In genomic region chr2:207165121-207166038, GRCh38 we compare ENCODE assay signal across 8 cellular contexts. TPM values are rescaled to one million over a fixed set of nuclear protein-coding genes. Genes with fewer than 3 reads are reported as not detected.
A peak's percentile ranks its signal among the peaks of the same experiment; 100 is the strongest.
DNase-seq lines count a peak whose midpoint lies in the region; ATAC-seq and TF ChIP-seq lines count a peak whose summit lies in the region.

TSS of gene KLF7 (minus strand) at chr2:207165948. CDS start at chr2:207165568, 380 bp downstream.

- DNase-seq in AG10803 (ENCODE audit: low read depth) (peak; percentile 60), HAP-1 (ENCODE audit: low spot score in 2 of 2) (peak in 1 of 2 experiments; percentile 52), SK-N-SH (peak; percentile 35), amniotic epithelial cell (ENCODE audit: low read depth) (peak; percentile 42), left cardiac atrium (peak; percentile 58), posterior cingulate gyrus (peak; percentile 25 to 92 (median 57)), aorta (peak; percentile 71 to 83), NCI-H2081 treated with DMSO at 0.1 percent for 48 hours (lab: John Stamatoyannopoulos, UW) (no peak)

- under 1% methylated on average over 36 of the region's 36 CpGs for WGBS in SK-N-SH (ENCODE audit: low lambda C conversion rate)
- 0% methylated on average over 36 of the region's 36 CpGs for WGBS in aorta, 2 donors

- CTCF ChIA-PET in SK-N-SH (lab: Yijun Ruan, JAX), result interaction anchor here (0.5 to 10.4 kb wide), 17 partner anchors 13 to 365 kb away, joined by 3 to 87 read pairs (median 6); no protein-coding TSS in a partner anchor

- peaks cover 28% of the 10 kb centered on the region for H4K20me1 ChIP-seq in SK-N-SH (ENCODE audit: insufficient read depth)

- TF ChIP-seq EP300 in SK-N-SH (IDR thresholded peaks at IDR 0.05; ENCODE audit: borderline replicate concordance in 1 of 2, low read depth in 1 of 2, low read length in 1 of 2), result no peak

- H3K79me2 ChIP-seq in SK-N-SH (ENCODE audit: insufficient read depth), result peaks cover 62% of the 10 kb centered on the region

- H3K36me3 ChIP-seq in HAP-1 (replicated peaks) (no peaks in the 10 kb centered on the region), SK-N-SH (replicated peaks in 1 of 2; ENCODE audit: control insufficient read depth in 1 of 2, insufficient read depth in 2 of 2, low read length in 1 of 2) (peaks cover 0 to 4% of the 10 kb centered on the region in 2 experiments), aorta (ENCODE audit: control insufficient read depth in 1 of 2, insufficient read depth in 2 of 2, low read length in 1 of 2) (no peaks in the 10 kb centered on the region)

- H3K9me3 ChIP-seq in HAP-1, result no peaks in the 10 kb centered on the region
- H3K9me3 ChIP-seq in SK-N-SH, result no peaks in the 10 kb centered on the region
- no peaks in the 10 kb centered on the region for H3K9me3 ChIP-seq in aorta (ENCODE audit: control insufficient read depth, low read length)

- POLR2A ChIA-PET in SK-N-SH (lab: Yijun Ruan, JAX), result interaction anchor here (0.5 to 5.5 kb wide), 56 partner anchors 10 to 458 kb away, joined by 3 to 70 read pairs (median 4); no protein-coding TSS in a partner anchor

- H3K4me1 ChIP-seq in HAP-1 (peaks cover 34% of the 10 kb centered on the region), SK-N-SH (ENCODE audit: control insufficient read depth in 1 of 2, insufficient read depth in 2 of 2, low read depth in 1 of 2, low read length in 1 of 2) (peaks cover 15 to 31% of the 10 kb centered on the region in 2 experiments; a peak in 3 of 4 replicates), aorta (ENCODE audit: control insufficient read depth in 1 of 2, insufficient read depth in 2 of 2, low read length in 2 of 2) (peaks cover 3 to 9% of the 10 kb centered on the region in 2 donors)

- H3F3A ChIP-seq in SK-N-SH (replicated peaks; ENCODE audit: insufficient read depth), result peaks cover 29% of the 10 kb centered on the region

- H3K4me2 ChIP-seq in SK-N-SH, result peak within 1 kb of the TSS; percentile 87

- intact Hi-C loops in left cardiac atrium (cut with DNase I) (loop anchor here (5.0 to 10.0 kb wide), 4 partner anchors 62 to 309 kb away; no protein-coding TSS in a partner anchor), posterior cingulate gyrus (cut with DNase I) (loop anchor here (1.0 to 10.0 kb wide), 5 partner anchors 51 to 307 kb away; no protein-coding TSS in a partner anchor), aorta (cut with DNase I) (loop anchor here (2.0 to 10.0 kb wide), 9 partner anchors 72 to 307 kb away; no protein-coding TSS in a partner anchor)

- peak within 1 kb of the TSS; percentile 98 for H3K9ac ChIP-seq in SK-N-SH

- TF ChIP-seq CTCF in AG10803 (conservative IDR thresholded peaks at IDR 0.05; ENCODE audit: low read length) (no peak), SK-N-SH (IDR thresholded peaks at IDR 0.05) (peak; percentile 7; the same call in 1 of the 2 replicates)

- H3K27ac ChIP-seq in SK-N-SH (ENCODE audit: low read depth in 2 of 2, low read length in 1 of 2) (peak within 1 kb of the TSS; percentile 97 to 99), aorta (ENCODE audit: low read depth in 1 of 2, low read length in 2 of 2) (peak within 1 kb of the TSS; percentile 100)

- ATAC-seq in left cardiac atrium (peak; percentile 8 to 15), aorta (ENCODE audit: low FRiP score) (peak; percentile 51)

- TF ChIP-seq RAD21 in SK-N-SH (IDR thresholded peaks at IDR 0.05; ENCODE audit: low read length), result peak; percentile 10; the same call in 1 of the 2 replicates

- H3K4me3 ChIP-seq in AG10803 (ENCODE audit: low read length), result peak within 1 kb of the TSS; percentile 95
- peak within 1 kb of the TSS; percentile 66 for H3K4me3 ChIP-seq in HAP-1
- H3K4me3 ChIP-seq in SK-N-SH (ENCODE audit: low read depth in 2 of 2, low read length in 1 of 2), result peak within 1 kb of the TSS; percentile 91 to 93
- peak within 1 kb of the TSS; percentile 71 to 79 for H3K4me3 ChIP-seq in aorta (ENCODE audit: low read length in 2 of 2)

- no peaks in the 10 kb centered on the region for H3K9me2 ChIP-seq in SK-N-SH

- H3K27me3 ChIP-seq in HAP-1 (ENCODE audit: low read depth) (no peaks in the 10 kb centered on the region), SK-N-SH (ENCODE audit: insufficient read depth) (no peaks in the 10 kb centered on the region), aorta (ENCODE audit: control insufficient read depth in 1 of 2, insufficient read depth in 2 of 2, low read length in 1 of 2) (no peaks in the 10 kb centered on the region)

- in situ Hi-C loops in HAP-1 (cut with MboI; ENCODE audit: low sequenced_read_pairs), result loop anchor here (10.0 to 25.0 kb wide), 2 partner anchors 181 to 297 kb away; no protein-coding TSS in a partner anchor

- no peak within 1 kb of the TSS for H2AFZ ChIP-seq in SK-N-SH (ENCODE audit: low read depth)

TF ChIP-seq in SK-N-SH, 30 proteins besides CTCF, POLR2A, EP300 and RAD21 (continues in another document):
- no peak for TF ChIP-seq JUND (IDR thresholded peaks at IDR 0.05)
- TF ChIP-seq, protein P1, sequence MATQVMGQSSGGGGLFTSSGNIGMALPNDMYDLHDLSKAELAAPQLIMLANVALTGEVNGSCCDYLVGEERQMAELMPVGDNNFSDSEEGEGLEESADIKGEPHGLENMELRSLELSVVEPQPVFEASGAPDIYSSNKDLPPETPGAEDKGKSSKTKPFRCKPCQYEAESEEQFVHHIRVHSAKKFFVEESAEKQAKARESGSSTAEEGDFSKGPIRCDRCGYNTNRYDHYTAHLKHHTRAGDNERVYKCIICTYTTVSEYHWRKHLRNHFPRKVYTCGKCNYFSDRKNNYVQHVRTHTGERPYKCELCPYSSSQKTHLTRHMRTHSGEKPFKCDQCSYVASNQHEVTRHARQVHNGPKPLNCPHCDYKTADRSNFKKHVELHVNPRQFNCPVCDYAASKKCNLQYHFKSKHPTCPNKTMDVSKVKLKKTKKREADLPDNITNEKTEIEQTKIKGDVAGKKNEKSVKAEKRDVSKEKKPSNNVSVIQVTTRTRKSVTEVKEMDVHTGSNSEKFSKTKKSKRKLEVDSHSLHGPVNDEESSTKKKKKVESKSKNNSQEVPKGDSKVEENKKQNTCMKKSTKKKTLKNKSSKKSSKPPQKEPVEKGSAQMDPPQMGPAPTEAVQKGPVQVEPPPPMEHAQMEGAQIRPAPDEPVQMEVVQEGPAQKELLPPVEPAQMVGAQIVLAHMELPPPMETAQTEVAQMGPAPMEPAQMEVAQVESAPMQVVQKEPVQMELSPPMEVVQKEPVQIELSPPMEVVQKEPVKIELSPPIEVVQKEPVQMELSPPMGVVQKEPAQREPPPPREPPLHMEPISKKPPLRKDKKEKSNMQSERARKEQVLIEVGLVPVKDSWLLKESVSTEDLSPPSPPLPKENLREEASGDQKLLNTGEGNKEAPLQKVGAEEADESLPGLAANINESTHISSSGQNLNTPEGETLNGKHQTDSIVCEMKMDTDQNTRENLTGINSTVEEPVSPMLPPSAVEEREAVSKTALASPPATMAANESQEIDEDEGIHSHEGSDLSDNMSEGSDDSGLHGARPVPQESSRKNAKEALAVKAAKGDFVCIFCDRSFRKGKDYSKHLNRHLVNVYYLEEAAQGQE (IDR thresholded peaks at IDR 0.05; ENCODE audit: low read depth, low read length), result no peak
- TF ChIP-seq MEF2A (IDR thresholded peaks at IDR 0.05; ENCODE audit: borderline replicate concordance, low read depth), result no peak
- TF ChIP-seq SIN3A (IDR thresholded peaks at IDR 0.05; ENCODE audit: borderline replicate concordance, low read depth, low read length), result no peak; the same call in 1 of the 2 replicates
- TF ChIP-seq GABPA (IDR thresholded peaks at IDR 0.05; ENCODE audit: low read depth), result no peak
- TF ChIP-seq FOXM1 (IDR thresholded peaks at IDR 0.05; ENCODE audit: low read depth), result 0 out of 2 replicates have a peak, but pooled peaks have one; percentile 7
- TF ChIP-seq ZBTB33 (IDR thresholded peaks at IDR 0.05; ENCODE audit: borderline replicate concordance, low read depth), result peak; percentile 68; the same call in 1 of the 2 replicates
- TF ChIP-seq TAF1 (IDR thresholded peaks at IDR 0.05; ENCODE audit: borderline replicate concordance, low read depth, low read length), result peak; percentile 22; the same call in 1 of the 2 replicates
- no peak for TF ChIP-seq USF2 (IDR thresholded peaks at IDR 0.05; ENCODE audit: borderline replicate concordance, low read depth, low read length)
- no peak for TF ChIP-seq FOXJ3 (CRISPR knock-in tag; IDR thresholded peaks at IDR 0.05)
- TF ChIP-seq, protein P2, sequence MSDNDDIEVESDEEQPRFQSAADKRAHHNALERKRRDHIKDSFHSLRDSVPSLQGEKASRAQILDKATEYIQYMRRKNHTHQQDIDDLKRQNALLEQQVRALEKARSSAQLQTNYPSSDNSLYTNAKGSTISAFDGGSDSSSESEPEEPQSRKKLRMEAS (IDR thresholded peaks at IDR 0.05; ENCODE audit: low read depth), result peak; percentile 23; the same call in 1 of the 2 replicates
- peak; percentile 32; the same call in 1 of the 2 replicates for TF ChIP-seq POLR2AphosphoS5 (IDR thresholded peaks at IDR 0.05; ENCODE audit: low read depth, low read length)

RNA-seq across cellular contexts. Expression of gene KLF7, which starts in this region (rescaled TPM):
- polyA plus RNA-seq in SK-N-SH (2012; rRNA removed), result 7.5 and 12.8 TPM in 2 replicates
- polyA plus RNA-seq in SK-N-SH (2012; cell fraction: cytosol; rRNA removed), result 4.9 and 5.2 TPM in 2 replicates
- polyA plus RNA-seq in SK-N-SH (2012; cell fraction: nucleus; rRNA removed), result 12.9 and 16.8 TPM in 2 replicates
- total RNA-seq in left cardiac atrium, result 10 to 100 TPM; 22.1 to 31.8 TPM
- 10 to 100 TPM; 74.5 to 90.9 TPM for total RNA-seq in aorta
- 1 to 10 TPM; 5.8 to 6.3 TPM for polyA plus RNA-seq in aorta
